ENCODE assay signal across 19 cellular contexts in genomic region chr3:136283627-136284026, GRCh38.
"Had no signal": no experiment of that assay in that cellular context is flagged by ENCODE, and none has a peak within 500 bp of the region (broad histone marks: within the 10 kb centered on the region; RNA-seq: fewer than 3 reads in every experiment).

No MANE protein-coding gene starts in this region.

- H3K4me1 ChIP-seq: foreskin keratinocyte, neural progenitor cell, pancreas, right lobe of liver had no signal

- ATAC-seq: effector memory CD8-positive, alpha-beta T cell; foreskin keratinocyte; natural killer cell treated with Interleukin-12 subunit alpha and Interleukin-12 subunit beta and Interleukin-15 and Interleukin-18, amount 100 ng/mL, for 72 hours; pancreas; psoas muscle; right lobe of liver; stimulated activated memory B cell treated with anti-CD40 and anti-IgM and Interleukin-4, amounts not matched to agents 10 μg/mL and 1 μg/mL and 100 μg/mL, for 72 hours had no signal

- H3K27ac Mint-ChIP-seq: dendritic cell treated with granulocyte-macrophage colony-stimulating factor and Interleukin-4, amounts not matched to agents 40 ng/mL and 50 ng/mL, for 4 days; natural killer cell treated with Interleukin-12 subunit alpha and Interleukin-12 subunit beta and Interleukin-15 and Interleukin-18, amount 100 ng/mL, for 72 hours; neural progenitor cell; stimulated activated memory B cell treated with anti-CD40 and anti-IgM and Interleukin-4, amounts not matched to agents 10 μg/mL and 1 μg/mL and 100 μg/mL, for 72 hours; stimulated activated naive CD8-positive, alpha-beta T cell treated with anti-CD3 and anti-CD28 coated beads, Interleukin-15, Interleukin-2, amounts not matched to agents 100 ng/mL and 50 ng/mL, for 24 hours had no signal

- H3K9me3 ChIP-seq: pancreas, right lobe of liver, testis had no signal

- H3K4me3 ChIP-seq: esophagus muscularis mucosa, hepatocyte, neural progenitor cell, pancreas, psoas muscle, right lobe of liver, testis, tibial nerve had no signal

- DNase-seq: effector memory CD8-positive, alpha-beta T cell; foreskin keratinocyte; kidney glomerular epithelial cell; nucleus accumbens; pancreas; psoas muscle; retina; right lobe of liver; stimulated activated CD4-positive, alpha-beta T cell treated with anti-CD3 and anti-CD28 coated beads, Interleukin-4, amount 100 ng/mL, for 1 hour; testis had no signal

- H3K27me3 ChIP-seq: esophagus muscularis mucosa, foreskin keratinocyte, hepatocyte, neural progenitor cell, pancreas, right lobe of liver, testis, tibial nerve had no signal

- H3K27me3 Mint-ChIP-seq: dendritic cell treated with granulocyte-macrophage colony-stimulating factor and Interleukin-4, amounts not matched to agents 40 ng/mL and 50 ng/mL, for 4 days; effector memory CD8-positive, alpha-beta T cell; natural killer cell treated with Interleukin-12 subunit alpha and Interleukin-12 subunit beta and Interleukin-15 and Interleukin-18, amount 100 ng/mL, for 72 hours; stimulated activated memory B cell treated with anti-CD40 and anti-IgM and Interleukin-4, amounts not matched to agents 10 μg/mL and 1 μg/mL and 100 μg/mL, for 72 hours; stimulated activated naive CD8-positive, alpha-beta T cell treated with anti-CD3 and anti-CD28 coated beads, Interleukin-15, Interleukin-2, amounts not matched to agents 100 ng/mL and 50 ng/mL, for 24 hours had no signal

- H3K4me3 Mint-ChIP-seq: dendritic cell treated with granulocyte-macrophage colony-stimulating factor and Interleukin-4, amounts not matched to agents 40 ng/mL and 50 ng/mL, for 4 days; effector memory CD8-positive, alpha-beta T cell; natural killer cell treated with Interleukin-12 subunit alpha and Interleukin-12 subunit beta and Interleukin-15 and Interleukin-18, amount 100 ng/mL, for 72 hours; neural progenitor cell; stimulated activated memory B cell treated with anti-CD40 and anti-IgM and Interleukin-4, amounts not matched to agents 10 μg/mL and 1 μg/mL and 100 μg/mL, for 72 hours; stimulated activated naive CD8-positive, alpha-beta T cell treated with anti-CD3 and anti-CD28 coated beads, Interleukin-15, Interleukin-2, amounts not matched to agents 100 ng/mL and 50 ng/mL, for 24 hours had no signal

- H3K4me1 Mint-ChIP-seq: neural progenitor cell had no signal

- H3K27ac ChIP-seq: epithelial cell of prostate, esophagus muscularis mucosa, foreskin keratinocyte, hepatocyte, neural progenitor cell, pancreas, psoas muscle, right lobe of liver, tibial nerve had no signal
